ENCODE assay signal across 18 cellular contexts in genomic region chr5:163861670-163862069, GRCh38.
"Had no signal": no experiment of that assay in that cellular context is flagged by ENCODE, and none has a peak within 500 bp of the region (broad histone marks: within the 10 kb centered on the region; RNA-seq: fewer than 3 reads in every experiment).

No MANE protein-coding gene starts in this region.

- H3K9me3 ChIP-seq: transverse colon had no signal

- DNase-seq: activated CD4-positive, alpha-beta memory T cell treated with anti-CD3 and anti-CD28 coated beads for 36 hours; activated CD4-positive, alpha-beta T cell treated with anti-CD3 and anti-CD28 coated beads for 48 hours; activated naive CD4-positive, alpha-beta T cell treated with Interleukin-2 at 50 U/mL for 16 hours; activated naive CD8-positive, alpha-beta T cell treated with anti-CD3 and anti-CD28 coated beads, Interleukin-2, amount 10 ng/mL, durations not matched to agents 7 days and 5 days; activated T-cell treated with anti-CD3 and anti-CD28 coated beads, Interleukin-2, amount 50 U/mL, for 48 hours; effector CD8-positive, alpha-beta T cell; hippocampal formation; mesenchymal stem cell; posterior cingulate gyrus; stimulated activated CD4-positive, alpha-beta T cell treated with anti-CD3 and anti-CD28 coated beads, Interleukin-2, amount 100 ng/mL, for 48 hours; stimulated activated CD8-positive, alpha-beta memory T cell treated with anti-CD3 and anti-CD28 coated beads, Interleukin-4, amount 100 ng/mL, for 48 hours; stimulated activated naive B cell treated with anti-CD40 and anti-IgM and Interleukin-4, amounts not matched to agents 10 μg/mL and 1 μg/mL and 100 μg/mL, for 72 hours; T-helper 17 cell; transverse colon had no signal

- H3K4me1 ChIP-seq: transverse colon had no signal

- ATAC-seq: stimulated activated naive B cell treated with anti-CD40 and anti-IgM and Interleukin-4, amounts not matched to agents 10 μg/mL and 1 μg/mL and 100 μg/mL, for 72 hours; T-helper 17 cell had no signal

- H3K36me3 ChIP-seq: cardiac muscle cell, transverse colon had no signal

- H3K9me3 Mint-ChIP-seq: activated CD4-positive, alpha-beta memory T cell treated with anti-CD3 and anti-CD28 coated beads for 36 hours; activated naive CD8-positive, alpha-beta T cell treated with anti-CD3 and anti-CD28 coated beads, Interleukin-2, amount 10 ng/mL, durations not matched to agents 7 days and 5 days had no signal

- H3K27ac ChIP-seq: cardiac muscle cell, transverse colon had no signal

- H3K27me3 ChIP-seq: cardiac muscle cell, transverse colon had no signal

- H3K27ac Mint-ChIP-seq: activated CD4-positive, alpha-beta memory T cell treated with anti-CD3 and anti-CD28 coated beads for 36 hours; activated naive CD8-positive, alpha-beta T cell treated with anti-CD3 and anti-CD28 coated beads, Interleukin-2, amount 10 ng/mL, durations not matched to agents 7 days and 5 days; stimulated activated naive B cell treated with anti-CD40 and anti-IgM and Interleukin-4, amounts not matched to agents 10 μg/mL and 1 μg/mL and 100 μg/mL, for 72 hours; T-helper 17 cell had no signal

- H3K4me1 Mint-ChIP-seq: activated naive CD8-positive, alpha-beta T cell treated with anti-CD3 and anti-CD28 coated beads, Interleukin-2, amount 10 ng/mL, durations not matched to agents 7 days and 5 days; neural crest cell; stimulated activated naive B cell treated with anti-CD40 and anti-IgM and Interleukin-4, amounts not matched to agents 10 μg/mL and 1 μg/mL and 100 μg/mL, for 72 hours; T-helper 17 cell had no signal

- H3K4me3 Mint-ChIP-seq: activated CD4-positive, alpha-beta memory T cell treated with anti-CD3 and anti-CD28 coated beads for 36 hours; activated naive CD8-positive, alpha-beta T cell treated with anti-CD3 and anti-CD28 coated beads, Interleukin-2, amount 10 ng/mL, durations not matched to agents 7 days and 5 days; neural crest cell; stimulated activated naive B cell treated with anti-CD40 and anti-IgM and Interleukin-4, amounts not matched to agents 10 μg/mL and 1 μg/mL and 100 μg/mL, for 72 hours; T-helper 17 cell had no signal

- FAIRE-seq: frontal cortex, urothelium cell line had no signal

- H3K36me3 Mint-ChIP-seq: activated CD4-positive, alpha-beta memory T cell treated with anti-CD3 and anti-CD28 coated beads for 36 hours; activated naive CD8-positive, alpha-beta T cell treated with anti-CD3 and anti-CD28 coated beads, Interleukin-2, amount 10 ng/mL, durations not matched to agents 7 days and 5 days had no signal

- H3K4me3 ChIP-seq: cardiac muscle cell, transverse colon had no signal

- H3K27me3 Mint-ChIP-seq: activated CD4-positive, alpha-beta memory T cell treated with anti-CD3 and anti-CD28 coated beads for 36 hours; activated naive CD8-positive, alpha-beta T cell treated with anti-CD3 and anti-CD28 coated beads, Interleukin-2, amount 10 ng/mL, durations not matched to agents 7 days and 5 days; T-helper 17 cell had no signal
